In genomic region chr2:69643602-69644505, GRCh38 we compare ENCODE assay signal across 1 cellular context.
TF ChIP-seq lines count a peak whose summit lies in the region.

Gene AAK1 (minus strand): TSS chr2:69643739. CDS start chr2:69643040, 699 bp downstream.

TF ChIP-seq in HepG2, 621 proteins besides CTCF, POLR2A, EP300 and RAD21 (continued from another document and continues in another):
- TF ChIP-seq MNT (IDR thresholded peaks at IDR 0.05) (no peak; the same call in 1 of the 2 replicates), ZNF468 (CRISPR knock-in tag; IDR thresholded peaks at IDR 0.05) (no peak), ZNF432 (CRISPR knock-in tag; IDR thresholded peaks at IDR 0.05; ENCODE audit: borderline replicate concordance) (no peak), ZNF619 (CRISPR knock-in tag; IDR thresholded peaks at IDR 0.05) (no peak), ZNF253 (CRISPR knock-in tag; IDR thresholded peaks at IDR 0.05; ENCODE audit: borderline replicate concordance) (no peak), RORA (CRISPR knock-in tag; IDR thresholded peaks at IDR 0.05) (no peak), SKIL (CRISPR knock-in tag; IDR thresholded peaks at IDR 0.05; ENCODE audit: borderline replicate concordance) (peak; percentile 65), RBAK (CRISPR knock-in tag; IDR thresholded peaks at IDR 0.05) (no peak), MLXIP (CRISPR knock-in tag; IDR thresholded peaks at IDR 0.05; ENCODE audit: borderline replicate concordance) (peak; percentile 69; the same call in 1 of the 2 replicates), YEATS2 (CRISPR knock-in tag; IDR thresholded peaks at IDR 0.05; ENCODE audit: borderline replicate concordance) (peak; percentile 71), NAIF1 (CRISPR knock-in tag; IDR thresholded peaks at IDR 0.05; ENCODE audit: borderline replicate concordance) (no peak; the same call in 1 of the 2 replicates), ZNF800 (CRISPR knock-in tag; IDR thresholded peaks at IDR 0.05) (no peak), ZNF3 (CRISPR knock-in tag; IDR thresholded peaks at IDR 0.05) (no peak), TFDP2 (CRISPR knock-in tag; IDR thresholded peaks at IDR 0.05) (peak; percentile 80), GATAD2A (CRISPR knock-in tag; IDR thresholded peaks at IDR 0.05) (no peak), TFAP4 (IDR thresholded peaks at IDR 0.05; ENCODE audit: borderline replicate concordance, low read depth) (peak; percentile 94), ATF5 (CRISPR knock-in tag; IDR thresholded peaks at IDR 0.05; ENCODE audit: low read depth) (0 out of 2 replicates have a peak, but pooled peaks have one; percentile 63), NFE2L2 (IDR thresholded peaks at IDR 0.05; ENCODE audit: low read length) (no peak), ZNF136 (CRISPR knock-in tag; IDR thresholded peaks at IDR 0.05; ENCODE audit: low read depth) (peak; percentile 54; the same call in 1 of the 2 replicates), ZBTB33 (CRISPR knock-in tag; IDR thresholded peaks at IDR 0.05) (no peak; the same call in 1 of the 2 replicates), RBFOX2 (IDR thresholded peaks at IDR 0.05; ENCODE audit: low read depth, low read length) (peak; percentile 90), NR2F1 (CRISPR knock-in tag; IDR thresholded peaks at IDR 0.05) (no peak), SETDB1 (CRISPR knock-in tag; IDR thresholded peaks at IDR 0.05; ENCODE audit: borderline replicate concordance) (no peak), CBFB (CRISPR knock-in tag; IDR thresholded peaks at IDR 0.05) (no peak), ELF3 (CRISPR knock-in tag; IDR thresholded peaks at IDR 0.05) (peak; percentile 98), ZFX (CRISPR knock-in tag; IDR thresholded peaks at IDR 0.05; ENCODE audit: low read depth) (peak; percentile 98), ZNF414 (CRISPR knock-in tag; IDR thresholded peaks at IDR 0.05) (peak; percentile 38; the same call in 1 of the 2 replicates), ZMAT3 (CRISPR knock-in tag; conservative IDR thresholded peaks at IDR 0.05) (0 out of 2 replicates have a peak, but pooled peaks have one; percentile 61), ZFP37 (CRISPR knock-in tag; IDR thresholded peaks at IDR 0.05; ENCODE audit: borderline replicate concordance) (peak; percentile 19; the same call in 1 of the 2 replicates), SPEN (CRISPR knock-in tag; IDR thresholded peaks at IDR 0.05; ENCODE audit: low read depth) (peak; percentile 80; the same call in 1 of the 2 replicates), CHD4 (IDR thresholded peaks at IDR 0.05; ENCODE audit: borderline replicate concordance, low read length) (no peak), NR2F6 (IDR thresholded peaks at IDR 0.05) (no peak), NR2F6 (CRISPR knock-in tag; IDR thresholded peaks at IDR 0.05) (peak; percentile 55; the same call in 1 of the 2 replicates), ZIK1 (CRISPR knock-in tag; IDR thresholded peaks at IDR 0.05; ENCODE audit: borderline replicate concordance, low read depth) (no peak), ARNT (IDR thresholded peaks at IDR 0.05) (no peak), CCAR2 (optimal IDR thresholded peaks at IDR 0.05; ENCODE audit: low read depth, low read length) (no peak), ZBTB25 (CRISPR knock-in tag; IDR thresholded peaks at IDR 0.05) (peak; percentile 82), MYPOP (CRISPR knock-in tag; IDR thresholded peaks at IDR 0.05) (peak; percentile 77; the same call in 1 of the 2 replicates), ZMYM2 (CRISPR knock-in tag; IDR thresholded peaks at IDR 0.05) (no peak), RCOR2 (CRISPR knock-in tag; IDR thresholded peaks at IDR 0.05) (no peak), ZNF264 (CRISPR knock-in tag; IDR thresholded peaks at IDR 0.05) (no peak), ZNF7 (CRISPR knock-in tag; IDR thresholded peaks at IDR 0.05) (no peak), MYC (CRISPR knock-in tag; IDR thresholded peaks at IDR 0.05; ENCODE audit: borderline replicate concordance) (peak; percentile 78), MTERF4 (CRISPR knock-in tag; IDR thresholded peaks at IDR 0.05) (no peak), TRIM24 (CRISPR knock-in tag; IDR thresholded peaks at IDR 0.05) (no peak), BRCA1 (CRISPR knock-in tag; IDR thresholded peaks at IDR 0.05) (0 out of 2 replicates have a peak, but pooled peaks have one; percentile 12), BORCS8-MEF2B (CRISPR knock-in tag; IDR thresholded peaks at IDR 0.05) (peak; percentile 63; the same call in 1 of the 2 replicates)
